Comparison of ENCODE assay signal across 20 cellular contexts in genomic region chr12:3326156-3326849, GRCh38.
A peak's percentile ranks its signal among the peaks of the same experiment; 100 is the strongest.
DNase-seq lines count a peak whose midpoint lies in the region; ATAC-seq, FAIRE-seq and TF ChIP-seq lines count a peak whose summit lies in the region.
"Had no signal": no experiment of that assay in that cellular context is flagged by ENCODE, and none has a peak within 500 bp of the region (broad histone marks: within the 10 kb centered on the region; RNA-seq: fewer than 3 reads in every experiment).

No MANE protein-coding gene starts in this region.

- H2BK15ac ChIP-seq in H1 (ENCODE audit: low read length) = no peak overlapping the region

- H3K79me1 ChIP-seq in H1 (ENCODE audit: low read depth, low read length) = no peaks in the 10 kb centered on the region

- no peak overlapping the region for H3K4me2 ChIP-seq in H1 (ENCODE audit: insufficient read depth in 1 of 2, low read depth in 2 of 2, low read length in 2 of 2)

- H3K4me3 ChIP-seq in H1 (ENCODE audit: extremely low read depth in 1 of 4, insufficient read depth in 2 of 4, low read depth in 3 of 4, low read length in 4 of 4) = no peak overlapping the region
- H3K4me3 ChIP-seq: HAP-1, Peyer's patch had no signal

- no peak overlapping the region for H4K8ac ChIP-seq in H1 (ENCODE audit: extremely low read depth, insufficient read depth, low read length)

- peak; percentile 69 to 82 (median 70) for TF ChIP-seq CTCF in H1 (IDR thresholded peaks at IDR 0.05; ENCODE audit: control extremely low read depth in 1 of 3, insufficient read depth in 1 of 3, low read depth in 1 of 3, low read length in 3 of 3)

- H2BK120ac ChIP-seq in H1 (replicated peaks; ENCODE audit: low read depth, low read length) = no peak overlapping the region

- H3K9ac ChIP-seq in H1 (replicated peaks in 1 of 4; ENCODE audit: extremely low read depth in 1 of 4, low read depth in 3 of 4, low read length in 3 of 4) = no peak overlapping the region

- no peaks in the 10 kb centered on the region for H3K23me2 ChIP-seq in H1 (ENCODE audit: low read depth, low read length)

- no peak for TF ChIP-seq EP300 in H1 (IDR thresholded peaks at IDR 0.05; ENCODE audit: borderline replicate concordance in 1 of 2, low read depth in 2 of 2, low read length in 2 of 2)

- peak; percentile 57 to 68 for TF ChIP-seq RAD21 in H1 (IDR thresholded peaks at IDR 0.05 in 1 of 2, conservative IDR thresholded peaks at IDR 0.05 in 1 of 2; ENCODE audit: low read depth in 2 of 2, low read length in 2 of 2)

- no peak overlapping the region for H2AK5ac ChIP-seq in H1 (ENCODE audit: low read depth, low read length)

- CTCF ChIA-PET in H1 (lab: Charles Lee; ENCODE audit: partially characterized antibody) = interaction anchor here (0.7 to 16.4 kb wide), 32 partner anchors 8 to 1227 kb away, joined by 3 to 216 read pairs (median 4); no protein-coding TSS in a partner anchor

- no peak overlapping the region for H3K18ac ChIP-seq in H1 (ENCODE audit: extremely low read depth, low read length)

- H3K27ac ChIP-seq in H1 (ENCODE audit: low read depth, low read length) = no peak overlapping the region
- H3K27ac ChIP-seq: C4-2B, Peyer's patch had no signal

- H3K4ac ChIP-seq in H1 (replicated peaks; ENCODE audit: insufficient read length, low read depth, low read length) = no peak overlapping the region

- no peak overlapping the region for H3K56ac ChIP-seq in H1 (replicated peaks; ENCODE audit: insufficient read length, low read depth, low read length)

- H4K20me1 ChIP-seq in H1 (replicated peaks in 1 of 2; ENCODE audit: control insufficient read depth in 1 of 2, insufficient read depth in 2 of 2, low read length in 2 of 2) = no peaks in the 10 kb centered on the region

- no peaks in the 10 kb centered on the region for H3K27me3 ChIP-seq in H1 (replicated peaks in 1 of 4; ENCODE audit: control insufficient read depth in 3 of 4, extremely low read depth in 1 of 4, insufficient read depth in 3 of 4, low read length in 3 of 4)
- H3K27me3 ChIP-seq: Peyer's patch had no signal

- no peak overlapping the region for H4K91ac ChIP-seq in H1 (replicated peaks; ENCODE audit: insufficient read length, low read length)

- POLR2A ChIA-PET in H1 (lab: Charles Lee; ENCODE audit: partially characterized antibody) = interaction anchor here (1.2 kb wide), 1 partner anchor 125 kb away, joined by 3 read pairs; no protein-coding TSS in a partner anchor

- H2AFZ ChIP-seq in H1 (ENCODE audit: low read length) = no peak overlapping the region

- FAIRE-seq in H1 (lab: Jason Lieb, UNC) = no peak
- no peak for FAIRE-seq in HTR-8/SVneo (lab: Jason Lieb, UNC)
- FAIRE-seq: G401.6 had no signal

- no peaks in the 10 kb centered on the region for H3K79me2 ChIP-seq in H1 (ENCODE audit: control insufficient read depth in 1 of 2, insufficient read depth in 2 of 2, low read length in 2 of 2)

- H2BK5ac ChIP-seq in H1 (ENCODE audit: low read depth, low read length) = no peak overlapping the region

- H3K4me1 ChIP-seq in H1 (replicated peaks in 1 of 4; ENCODE audit: control insufficient read depth in 3 of 4, insufficient read depth in 4 of 4, low read length in 3 of 4) = no peaks in the 10 kb centered on the region; a peak in 1 of 7 replicates
- H3K4me1 ChIP-seq: HAP-1, Peyer's patch had no signal

- H3K14ac ChIP-seq in H1 (ENCODE audit: insufficient read length) = no peak overlapping the region

- ATAC-seq in left cardiac atrium = no peak
- ATAC-seq in left ventricle myocardium superior = no peak
- peak; percentile 82 for ATAC-seq in sciatic nerve

- TF ChIP-seq POLR2A in H1 (IDR thresholded peaks at IDR 0.05; ENCODE audit: control extremely low read depth in 1 of 2, low read depth in 2 of 2, low read length in 2 of 2) = no peak

- no peak overlapping the region for H4K5ac ChIP-seq in H1 (ENCODE audit: insufficient read length, low read depth, low read length)

- DNase-seq in left cardiac atrium = peak; percentile 10
- no peak for DNase-seq in left ventricle myocardium superior
- no peak for DNase-seq in H1 (ENCODE audit: low read depth in 1 of 2, low spot score in 2 of 2)
- peak; percentile 79 for DNase-seq in iPS-NIHi7 (ENCODE audit: extremely low spot score)
- no peak for DNase-seq in sciatic nerve (ENCODE audit: low spot score)
- DNase-seq in NCI-H2081 (lab: John Stamatoyannopoulos, UW) = no peak
- no peak for DNase-seq in HTR-8/SVneo (ENCODE audit: insufficient read length, low spot score)
- no peak for DNase-seq in central memory CD4-positive, alpha-beta T cell
- DNase-seq: 8988T, AML-193, IMR-90, NCI-H1105, NCI-H146, NCI-H2029 treated with DMSO at 0.1 percent for 48 hours, NCI-H2171, NCI-H526, Peyer's patch had no signal

- no peaks in the 10 kb centered on the region for H3K9me3 ChIP-seq in H1 (ENCODE audit: insufficient read depth in 2 of 2, low read depth in 1 of 2, low read length in 1 of 2)
- H3K9me3 ChIP-seq: HAP-1, Peyer's patch had no signal

- H2BK20ac ChIP-seq in H1 (ENCODE audit: low read length) = no peak overlapping the region

- intact Hi-C loops in left cardiac atrium (cut with DNase I) = no loop called here
- intact Hi-C loops in left ventricle myocardium superior (cut with micrococcal nuclease) = no loop called here
- intact Hi-C loops in sciatic nerve (cut with DNase I) = no loop called here

- H3K36me3 ChIP-seq in H1 (ENCODE audit: control insufficient read depth in 2 of 4, insufficient read depth in 4 of 4, low read length in 3 of 4) = no peaks in the 10 kb centered on the region
- H3K36me3 ChIP-seq: HAP-1, Peyer's patch had no signal

- no peak overlapping the region for H3K23ac ChIP-seq in H1 (ENCODE audit: insufficient read length)

- WGBS in H1 (ENCODE audit: extremely low coverage in 1 of 2, insufficient coverage in 1 of 2, insufficient read length in 1 of 2, insufficient replicate concordance in 2 of 2, low coverage in 1 of 2, low lambda C conversion rate in 2 of 2, missing lambda C conversion rate in 1 of 2), 2 experiments = 72% methylated on average over 14 of the region's 15 CpGs; no CpG with 5 or more reads in 1 of the 2 experiments

- no peak overlapping the region for H2BK12ac ChIP-seq in H1 (ENCODE audit: low read depth, low read length)

TF ChIP-seq in H1, 55 proteins besides CTCF, POLR2A, EP300 and RAD21 (continues in another document):
- TF ChIP-seq CEBPB (IDR thresholded peaks at IDR 0.05; ENCODE audit: low read depth, low read length) (no peak), E2F6 (IDR thresholded peaks at IDR 0.05) (no peak), ZNF274 (IDR thresholded peaks at IDR 0.05; ENCODE audit: borderline replicate concordance, extremely low read depth, low read length) (no peak), CBX5 (IDR thresholded peaks at IDR 0.05; ENCODE audit: low read depth, low read length) (no peak), NANOG (IDR thresholded peaks at IDR 0.05; ENCODE audit: insufficient read depth, low read depth, low read length, poor library complexity, severe bottlenecking) (no peak), CHD2 (IDR thresholded peaks at IDR 0.05; ENCODE audit: low read length) (no peak)

Comparison
In these comparisons a context has a peak if more than half of its experiments do, and no peak if none do; other contexts are left out.
1. DNase-seq: peak in left cardiac atrium (single experiment) and iPS-NIHi7 (single experiment); none in left ventricle myocardium superior (single experiment), H1 (0 of 2), sciatic nerve (single experiment), NCI-H2081 (0 of 2), HTR-8/SVneo (single experiment) and central memory CD4-positive, alpha-beta T cell (single experiment).